ENCODE assay signal across 15 cellular contexts in genomic region chr18:33957705-33958104, GRCh38.
DNase-seq lines count a peak whose midpoint lies in the region; FAIRE-seq and TF ChIP-seq lines count a peak whose summit lies in the region.
"Had no signal": no experiment of that assay in that cellular context is flagged by ENCODE, and none has a peak within 500 bp of the region (broad histone marks: within the 10 kb centered on the region; RNA-seq: fewer than 3 reads in every experiment).

No MANE protein-coding gene starts in this region.

- H3K27ac ChIP-seq in H1 (ENCODE audit: low read depth, low read length) (no peak overlapping the region), endodermal cell (ENCODE audit: low read depth, low read length) (no peak overlapping the region), testis (no peak overlapping the region)
- H3K27ac ChIP-seq: KMS-11 had no signal

- POLR2A ChIA-PET in H1 (lab: Charles Lee; ENCODE audit: partially characterized antibody): no interaction called here

- H2BK12ac ChIP-seq in H1 (ENCODE audit: low read depth, low read length): no peak overlapping the region

- H3K27me3 ChIP-seq in H1 (replicated peaks in 1 of 4; ENCODE audit: control insufficient read depth in 3 of 4, extremely low read depth in 1 of 4, insufficient read depth in 3 of 4, low read length in 3 of 4) (no peaks in the 10 kb centered on the region), endodermal cell (ENCODE audit: control insufficient read depth, insufficient read depth, low read length, poor library complexity, severe bottlenecking) (peaks cover 21% of the 10 kb centered on the region), testis (no peaks in the 10 kb centered on the region)
- H3K27me3 ChIP-seq: BE2C, MG63 had no signal

- intact Hi-C loops in testis (cut with DNase I; ENCODE audit: low total_unique reads): no loop called here

- H2BK20ac ChIP-seq in H1 (ENCODE audit: low read length): no peak overlapping the region

- no peak overlapping the region for H2AK5ac ChIP-seq in H1 (ENCODE audit: low read depth, low read length)

- H3K23ac ChIP-seq in H1 (ENCODE audit: insufficient read length): no peak overlapping the region

- no peak overlapping the region for H3K4me2 ChIP-seq in H1 (ENCODE audit: insufficient read depth in 1 of 2, low read depth in 2 of 2, low read length in 2 of 2)
- H3K4me2 ChIP-seq: KMS-11 had no signal

- H3K4me1 ChIP-seq in H1 (replicated peaks in 1 of 4; ENCODE audit: control insufficient read depth in 3 of 4, insufficient read depth in 4 of 4, low read length in 3 of 4) (no peaks in the 10 kb centered on the region), endodermal cell (ENCODE audit: control insufficient read depth, insufficient read depth, low read length) (no peaks in the 10 kb centered on the region), testis (no peaks in the 10 kb centered on the region)
- H3K4me1 ChIP-seq: BE2C had no signal

- no peak overlapping the region for H3K4ac ChIP-seq in H1 (replicated peaks; ENCODE audit: insufficient read length, low read depth, low read length)

- peak; percentile 52 for FAIRE-seq in H1 (lab: Jason Lieb, UNC)
- FAIRE-seq: H54 had no signal

- DNase-seq in DMS53 (lab: John Stamatoyannopoulos, UW): peak; percentile 74
- peak; percentile 79 for DNase-seq in NCI-H1092 treated with DMSO at 0.1 percent for 48 hours (lab: John Stamatoyannopoulos, UW)
- peak; percentile 88 for DNase-seq in NCI-H69 (lab: John Stamatoyannopoulos, UW)
- no peak for DNase-seq in H1 (ENCODE audit: low read depth in 1 of 2, low spot score in 2 of 2)
- no peak for DNase-seq in endodermal cell
- no peak for DNase-seq in foreskin melanocyte
- DNase-seq in testis: no peak
- DNase-seq: BE2C; CD4-positive, alpha-beta memory T cell; MG63; NCI-H2171; NCI-H524; T-helper 17 cell had no signal

- H3K36me3 Mint-ChIP-seq in endodermal cell (ENCODE audit: low read depth): no peaks in the 10 kb centered on the region
- H3K36me3 Mint-ChIP-seq: CD4-positive, alpha-beta memory T cell had no signal

- TF ChIP-seq POLR2A in H1 (IDR thresholded peaks at IDR 0.05; ENCODE audit: control extremely low read depth in 1 of 2, low read depth in 2 of 2, low read length in 2 of 2): no peak
- TF ChIP-seq POLR2A in testis (IDR thresholded peaks at IDR 0.05): no peak

- no peak overlapping the region for H2AFZ ChIP-seq in H1 (ENCODE audit: low read length)

- H4K20me1 ChIP-seq in H1 (replicated peaks in 1 of 2; ENCODE audit: control insufficient read depth in 1 of 2, insufficient read depth in 2 of 2, low read length in 2 of 2): no peaks in the 10 kb centered on the region

- WGBS in H1 (ENCODE audit: extremely low coverage in 1 of 2, insufficient coverage in 1 of 2, insufficient read length in 1 of 2, insufficient replicate concordance in 2 of 2, low coverage in 1 of 2, low lambda C conversion rate in 2 of 2, missing lambda C conversion rate in 1 of 2), 2 experiments: 95% methylated on average over 5 of the region's 5 CpGs; no CpG with 5 or more reads in 1 of the 2 experiments
- WGBS in endodermal cell (ENCODE audit: insufficient coverage in 1 of 2, insufficient read length in 1 of 2), 2 experiments: 94 to 95% methylated on average over 4 to 5 of the region's 5 CpGs
- 80 to 86% methylated on average over 5 of the region's 5 CpGs for WGBS in testis, 2 donors

- no peak overlapping the region for H3K56ac ChIP-seq in H1 (replicated peaks; ENCODE audit: insufficient read length, low read depth, low read length)

- H3K9ac ChIP-seq in H1 (replicated peaks in 1 of 4; ENCODE audit: extremely low read depth in 1 of 4, low read depth in 3 of 4, low read length in 3 of 4) (no peak overlapping the region), endodermal cell (ENCODE audit: extremely low read depth, low read length, poor library complexity, severe bottlenecking) (no peak overlapping the region)
- H3K9ac ChIP-seq: KMS-11 had no signal

- no peaks in the 10 kb centered on the region for H3K36me3 ChIP-seq in H1 (ENCODE audit: control insufficient read depth in 2 of 4, insufficient read depth in 4 of 4, low read length in 3 of 4)
- H3K36me3 ChIP-seq in endodermal cell (ENCODE audit: control insufficient read depth, insufficient read depth, low read length): no peaks in the 10 kb centered on the region
- H3K36me3 ChIP-seq in testis (ENCODE audit: low read depth, missing control alignments): no peaks in the 10 kb centered on the region
- H3K36me3 ChIP-seq: BE2C, MG63 had no signal

- H3K9me3 ChIP-seq in H1 (ENCODE audit: insufficient read depth in 2 of 2, low read depth in 1 of 2, low read length in 1 of 2) (no peaks in the 10 kb centered on the region), endodermal cell (ENCODE audit: control insufficient read depth, low read length) (no peaks in the 10 kb centered on the region), testis (no peaks in the 10 kb centered on the region)
- H3K9me3 ChIP-seq: BE2C, MG63 had no signal

- no peaks in the 10 kb centered on the region for H3K79me2 ChIP-seq in H1 (ENCODE audit: control insufficient read depth in 1 of 2, insufficient read depth in 2 of 2, low read length in 2 of 2)

- no peaks in the 10 kb centered on the region for H3K79me1 ChIP-seq in H1 (ENCODE audit: low read depth, low read length)

- H3K14ac ChIP-seq in H1 (ENCODE audit: insufficient read length): no peak overlapping the region

- no peaks in the 10 kb centered on the region for H3K23me2 ChIP-seq in H1 (ENCODE audit: low read depth, low read length)

- no peak overlapping the region for H2BK120ac ChIP-seq in H1 (replicated peaks; ENCODE audit: low read depth, low read length)

- peaks cover 17% of the 10 kb centered on the region for H3K4me1 Mint-ChIP-seq in endodermal cell
- H3K4me1 Mint-ChIP-seq: CD4-positive, alpha-beta memory T cell; T-helper 17 cell had no signal

- no peak overlapping the region for H2BK5ac ChIP-seq in H1 (ENCODE audit: low read depth, low read length)

- TF ChIP-seq EP300 in H1 (IDR thresholded peaks at IDR 0.05; ENCODE audit: borderline replicate concordance in 1 of 2, low read depth in 2 of 2, low read length in 2 of 2): no peak

- H3K4me3 ChIP-seq in H1 (ENCODE audit: extremely low read depth in 1 of 4, insufficient read depth in 2 of 4, low read depth in 3 of 4, low read length in 4 of 4): no peak overlapping the region
- H3K4me3 ChIP-seq in endodermal cell (ENCODE audit: low read length): no peak overlapping the region
- H3K4me3 ChIP-seq in testis: no peak overlapping the region
- H3K4me3 ChIP-seq: MG63 had no signal

- no peak overlapping the region for H4K5ac ChIP-seq in H1 (ENCODE audit: insufficient read length, low read depth, low read length)

- no peak overlapping the region for H2BK15ac ChIP-seq in H1 (ENCODE audit: low read length)

- H3K9me3 Mint-ChIP-seq in endodermal cell: no peaks in the 10 kb centered on the region

- no peak overlapping the region for H3K4me3 Mint-ChIP-seq in endodermal cell
- H3K4me3 Mint-ChIP-seq: T-helper 17 cell had no signal

- no peak overlapping the region for H3K27ac Mint-ChIP-seq in endodermal cell
- H3K27ac Mint-ChIP-seq: CD4-positive, alpha-beta memory T cell; T-helper 17 cell had no signal

- H4K8ac ChIP-seq in H1 (ENCODE audit: extremely low read depth, insufficient read depth, low read length): no peak overlapping the region

- H4K91ac ChIP-seq in H1 (replicated peaks; ENCODE audit: insufficient read length, low read length): no peak overlapping the region

- H3K18ac ChIP-seq in H1 (ENCODE audit: extremely low read depth, low read length): no peak overlapping the region

- no peak for TF ChIP-seq RAD21 in H1 (IDR thresholded peaks at IDR 0.05 in 1 of 2, conservative IDR thresholded peaks at IDR 0.05 in 1 of 2; ENCODE audit: low read depth in 2 of 2, low read length in 2 of 2)

- peaks cover 46% of the 10 kb centered on the region for H3K27me3 Mint-ChIP-seq in endodermal cell (ENCODE audit: insufficient read depth)
- H3K27me3 Mint-ChIP-seq: CD4-positive, alpha-beta memory T cell; T-helper 17 cell had no signal

- CTCF ChIA-PET in H1 (lab: Charles Lee; ENCODE audit: partially characterized antibody): no interaction called here

- TF ChIP-seq CTCF in H1 (IDR thresholded peaks at IDR 0.05; ENCODE audit: control extremely low read depth in 1 of 3, insufficient read depth in 1 of 3, low read depth in 1 of 3, low read length in 3 of 3): no peak
- no peak for TF ChIP-seq CTCF in endodermal cell (conservative IDR thresholded peaks at IDR 0.05)
- TF ChIP-seq CTCF in testis (IDR thresholded peaks at IDR 0.05): no peak

TF ChIP-seq in H1, 55 proteins besides CTCF, POLR2A, EP300 and RAD21:
- TF ChIP-seq NRF1 (IDR thresholded peaks at IDR 0.05; ENCODE audit: low read depth, low read length): no peak
- TF ChIP-seq TCF12 (IDR thresholded peaks at IDR 0.05; ENCODE audit: low read depth, low read length): no peak
- TF ChIP-seq TAF1 (IDR thresholded peaks at IDR 0.05; ENCODE audit: low read depth, low read length): no peak
- no peak for TF ChIP-seq CHD1 (IDR thresholded peaks at IDR 0.05; ENCODE audit: low read depth, low read length)
TF ChIP-seq in H1: peak in this region for 0.

Comparison
In these comparisons a context has a peak if more than half of its experiments do, and no peak if none do; other contexts are left out.
1. DNase-seq: peak in DMS53 (single experiment), NCI-H1092 treated with DMSO at 0.1 percent for 48 hours (single experiment) and NCI-H69 (single experiment); none in H1 (0 of 2), endodermal cell (single experiment), foreskin melanocyte (single experiment) and testis (single experiment).